ENCODE assay signal across 14 cellular contexts in genomic region chr9:34363619-34364351, GRCh38. TPM values are rescaled to one million over a fixed set of nuclear protein-coding genes. Genes with fewer than 3 reads are reported as not detected.
DNase-seq lines count a peak whose midpoint lies in the region; ATAC-seq and TF ChIP-seq lines count a peak whose summit lies in the region.
"Had no signal": no experiment of that assay in that cellular context is flagged by ENCODE, and none has a peak within 500 bp of the region (broad histone marks: within the 10 kb centered on the region; RNA-seq: fewer than 3 reads in every experiment).

No MANE protein-coding gene starts in this region.

- H3K27me3 ChIP-seq in CD8-positive, alpha-beta T cell (ENCODE audit: insufficient read depth, low read length) = no peaks in the 10 kb centered on the region
- H3K27me3 ChIP-seq: BLaER1, ovary had no signal

- no peaks in the 10 kb centered on the region for H3K9me3 ChIP-seq in CD8-positive, alpha-beta T cell (ENCODE audit: low read length)
- H3K9me3 ChIP-seq: ovary had no signal

- TF ChIP-seq CTCF in CD8-positive, alpha-beta T cell (IDR thresholded peaks at IDR 0.05) = no peak
- TF ChIP-seq CTCF in fibroblast of pulmonary artery (IDR thresholded peaks at IDR 0.05; ENCODE audit: low read length, missing control alignments) (no peak), nephron progenitor cell (IDR thresholded peaks at IDR 0.05) (no peak), foreskin fibroblast (IDR thresholded peaks at IDR 0.05; ENCODE audit: low read depth, low read length) (no peak)

- peaks cover 15% of the 10 kb centered on the region for H3K4me1 ChIP-seq in CD8-positive, alpha-beta T cell (ENCODE audit: insufficient read depth, low read length)
- H3K4me1 ChIP-seq: BLaER1 had no signal

- no peaks in the 10 kb centered on the region for H3K36me3 ChIP-seq in CD8-positive, alpha-beta T cell (ENCODE audit: insufficient read depth, low read length)
- H3K36me3 ChIP-seq: ovary had no signal

- no peak overlapping the region for H3K4me3 Mint-ChIP-seq in CD8-positive, alpha-beta T cell
- peak overlapping the region; percentile 46 for H3K4me3 Mint-ChIP-seq in nephron progenitor cell
- H3K4me3 Mint-ChIP-seq: IgD-negative memory B cell had no signal

- ATAC-seq in CD8-positive, alpha-beta T cell = peak; percentile 26
- ATAC-seq in HG03469 (IDR thresholded peaks at IDR 0.05; ENCODE audit: unreplicated experiment) (no peak), GM18909 (IDR thresholded peaks at IDR 0.05; ENCODE audit: poor library complexity, unreplicated experiment) (no peak)

- POLR2A ChIA-PET in CD8-positive, alpha-beta T cell (lab: Charles Lee) = no interaction called here

- H3K36me3 Mint-ChIP-seq in CD8-positive, alpha-beta T cell = peaks cover 2% of the 10 kb centered on the region
- H3K36me3 Mint-ChIP-seq in nephron progenitor cell (ENCODE audit: low read depth) = peaks cover 19% of the 10 kb centered on the region

- H3K4me1 Mint-ChIP-seq in CD8-positive, alpha-beta T cell (ENCODE audit: low read depth) = peaks cover 13% of the 10 kb centered on the region
- peaks cover 20% of the 10 kb centered on the region for H3K4me1 Mint-ChIP-seq in nephron progenitor cell
- H3K4me1 Mint-ChIP-seq: IgD-negative memory B cell had no signal

- peak in 1 of 7 experiments; percentile 45 for DNase-seq in CD8-positive, alpha-beta T cell
- peak; percentile 23 for DNase-seq in NCI-H2227 (lab: John Stamatoyannopoulos, UW; ENCODE audit: unreplicated experiment)
- peak; percentile 81 for DNase-seq in fibroblast of pulmonary artery (ENCODE audit: low read depth)
- no peak for DNase-seq in nephron progenitor cell
- DNase-seq in hepatic stellate cell (ENCODE audit: low spot score) = no peak
- no peak for DNase-seq in foreskin fibroblast
- DNase-seq: activated CD4-positive, alpha-beta T cell treated with anti-CD3 and anti-CD28 coated beads, Interleukin-2, amount 50 U/mL, for 48 hours; NCI-H2171; ovary; SHP77 treated with DMSO at 0.1 percent for 48 hours had no signal

- intact Hi-C loops in CD8-positive, alpha-beta T cell (cut with DNase I, micrococcal nuclease) = no loop called here

- H3K4me3 ChIP-seq in CD8-positive, alpha-beta T cell (ENCODE audit: low read depth, low read length) = no peak overlapping the region
- H3K4me3 ChIP-seq in fibroblast of pulmonary artery (replicated peaks; ENCODE audit: low read depth, low read length) (peak overlapping the region; percentile 28), foreskin fibroblast (ENCODE audit: low read depth in 1 of 2, low read length in 2 of 2) (no peak overlapping the region)
- H3K4me3 ChIP-seq: BLaER1, ovary had no signal

- H3K27ac Mint-ChIP-seq in CD8-positive, alpha-beta T cell = peak overlapping the region; percentile 55
- no peak overlapping the region for H3K27ac Mint-ChIP-seq in nephron progenitor cell
- H3K27ac Mint-ChIP-seq: IgD-negative memory B cell had no signal

- H3K27ac ChIP-seq in CD8-positive, alpha-beta T cell (ENCODE audit: low read depth, low read length) = no peak overlapping the region
- H3K27ac ChIP-seq: BLaER1, ovary had no signal

- CTCF ChIA-PET in CD8-positive, alpha-beta T cell (lab: Charles Lee) = interaction anchor here (1.0 to 1.8 kb wide), 2 partner anchors 10 to 16 kb away, joined by 4 to 6 read pairs; no protein-coding TSS in a partner anchor

- no peaks in the 10 kb centered on the region for H3K27me3 Mint-ChIP-seq in CD8-positive, alpha-beta T cell (ENCODE audit: low read depth)
- H3K27me3 Mint-ChIP-seq in nephron progenitor cell (ENCODE audit: low read depth, poor library complexity) = peaks cover 17% of the 10 kb centered on the region
- H3K27me3 Mint-ChIP-seq: IgD-negative memory B cell had no signal

- H3K9me3 Mint-ChIP-seq in CD8-positive, alpha-beta T cell = no peaks in the 10 kb centered on the region
- H3K9me3 Mint-ChIP-seq in nephron progenitor cell = peaks cover 21% of the 10 kb centered on the region

RNA-seq across cellular contexts. Expression of gene MYORG, which starts 12.9 kb away (rescaled TPM):
- under 1 TPM; 0.39 to 0.60 TPM for total RNA-seq in CD8-positive, alpha-beta T cell

RNA-seq across cellular contexts. Expression of gene NUDT2, which starts 34.4 kb away (rescaled TPM):
- 10 to 100 TPM in 1 of 2 experiments, 1 to 10 TPM in 1; 9.7 to 10.2 TPM for total RNA-seq in CD8-positive, alpha-beta T cell

RNA-seq across cellular contexts. Expression of gene KIF24, which starts 34.7 kb away (rescaled TPM):
- under 1 TPM; 0.08 to 0.14 TPM for total RNA-seq in CD8-positive, alpha-beta T cell

Comparison
In these comparisons a context has a peak if more than half of its experiments do, and no peak if none do; other contexts are left out.
1. DNase-seq: peak in NCI-H2227 (single experiment) and fibroblast of pulmonary artery (single experiment); none in nephron progenitor cell (single experiment), hepatic stellate cell (single experiment) and foreskin fibroblast (0 of 2).